29 cellular contexts compared by ENCODE assay signal in genomic region chr6:113646701-113647100, GRCh38.
DNase-seq lines count a peak whose midpoint lies in the region; ATAC-seq and TF ChIP-seq lines count a peak whose summit lies in the region.
"Had no signal": no experiment of that assay in that cellular context is flagged by ENCODE, and none has a peak within 500 bp of the region (broad histone marks: within the 10 kb centered on the region; RNA-seq: fewer than 3 reads in every experiment).

No MANE protein-coding gene starts in this region.

- peak overlapping the region; percentile 36 for H3K4me3 ChIP-seq in GM12865 (ENCODE audit: low read depth, low read length)
- H3K4me3 ChIP-seq: A549, K562, Peyer's patch, SK-N-MC had no signal

- H3K9me3 Mint-ChIP-seq in stimulated activated memory B cell treated with anti-CD40 and anti-IgM and Interleukin-4, amounts not matched to agents 10 μg/mL and 1 μg/mL and 100 μg/mL, for 72 hours = no peaks in the 10 kb centered on the region
- no peaks in the 10 kb centered on the region for H3K9me3 Mint-ChIP-seq in activated CD4-positive, alpha-beta T cell treated with anti-CD3 and anti-CD28 coated beads, Interleukin-2, amount 10 ng/mL, durations not matched to agents 24 days and 14 days
- no peaks in the 10 kb centered on the region for H3K9me3 Mint-ChIP-seq in activated T-cell treated with anti-CD3 and anti-CD28 coated beads, Interleukin-2, amount 50 U/mL, for 4 hours

- peaks cover 85% of the 10 kb centered on the region for H3K4me1 Mint-ChIP-seq in stimulated activated memory B cell treated with anti-CD40 and anti-IgM and Interleukin-4, amounts not matched to agents 10 μg/mL and 1 μg/mL and 100 μg/mL, for 72 hours
- H3K4me1 Mint-ChIP-seq in activated CD4-positive, alpha-beta T cell treated with anti-CD3 and anti-CD28 coated beads, Interleukin-2, amount 10 ng/mL, durations not matched to agents 24 days and 14 days = no peaks in the 10 kb centered on the region
- H3K4me1 Mint-ChIP-seq in activated T-cell treated with anti-CD3 and anti-CD28 coated beads, Interleukin-2, amount 50 U/mL, for 4 hours (ENCODE audit: low read depth) = no peaks in the 10 kb centered on the region
- H3K4me1 Mint-ChIP-seq: CD4-positive, alpha-beta memory T cell had no signal

- H3K27ac ChIP-seq in RWPE1 (peak overlapping the region; percentile 94; the same call in 1 of the 2 replicates), foreskin keratinocyte (peak overlapping the region; percentile 96)
- H3K27ac ChIP-seq: SK-N-MC had no signal

- H3K36me3 Mint-ChIP-seq in stimulated activated memory B cell treated with anti-CD40 and anti-IgM and Interleukin-4, amounts not matched to agents 10 μg/mL and 1 μg/mL and 100 μg/mL, for 72 hours = no peaks in the 10 kb centered on the region
- H3K36me3 Mint-ChIP-seq in activated CD4-positive, alpha-beta T cell treated with anti-CD3 and anti-CD28 coated beads, Interleukin-2, amount 10 ng/mL, durations not matched to agents 24 days and 14 days (ENCODE audit: low read depth) = no peaks in the 10 kb centered on the region
- H3K36me3 Mint-ChIP-seq in activated T-cell treated with anti-CD3 and anti-CD28 coated beads, Interleukin-2, amount 50 U/mL, for 4 hours (ENCODE audit: insufficient read depth) = no peaks in the 10 kb centered on the region
- H3K36me3 Mint-ChIP-seq: CD4-positive, alpha-beta memory T cell had no signal

- no peaks in the 10 kb centered on the region for H3K27me3 Mint-ChIP-seq in stimulated activated memory B cell treated with anti-CD40 and anti-IgM and Interleukin-4, amounts not matched to agents 10 μg/mL and 1 μg/mL and 100 μg/mL, for 72 hours
- peaks cover 4% of the 10 kb centered on the region for H3K27me3 Mint-ChIP-seq in activated CD4-positive, alpha-beta T cell treated with anti-CD3 and anti-CD28 coated beads, Interleukin-2, amount 10 ng/mL, durations not matched to agents 24 days and 14 days
- H3K27me3 Mint-ChIP-seq in activated T-cell treated with anti-CD3 and anti-CD28 coated beads, Interleukin-2, amount 50 U/mL, for 4 hours (ENCODE audit: low read depth) = peaks cover 6% of the 10 kb centered on the region

- peak overlapping the region; percentile 93 for H3K27ac Mint-ChIP-seq in stimulated activated memory B cell treated with anti-CD40 and anti-IgM and Interleukin-4, amounts not matched to agents 10 μg/mL and 1 μg/mL and 100 μg/mL, for 72 hours
- H3K27ac Mint-ChIP-seq in activated CD4-positive, alpha-beta T cell treated with anti-CD3 and anti-CD28 coated beads, Interleukin-2, amount 10 ng/mL, durations not matched to agents 24 days and 14 days = no peak overlapping the region
- H3K27ac Mint-ChIP-seq: CD4-positive, alpha-beta memory T cell had no signal

- peak overlapping the region; percentile 40 for H3K4me3 Mint-ChIP-seq in stimulated activated memory B cell treated with anti-CD40 and anti-IgM and Interleukin-4, amounts not matched to agents 10 μg/mL and 1 μg/mL and 100 μg/mL, for 72 hours
- no peak overlapping the region for H3K4me3 Mint-ChIP-seq in activated CD4-positive, alpha-beta T cell treated with anti-CD3 and anti-CD28 coated beads, Interleukin-2, amount 10 ng/mL, durations not matched to agents 24 days and 14 days
- no peak overlapping the region for H3K4me3 Mint-ChIP-seq in activated T-cell treated with anti-CD3 and anti-CD28 coated beads, Interleukin-2, amount 50 U/mL, for 4 hours
- H3K4me3 Mint-ChIP-seq: CD4-positive, alpha-beta memory T cell had no signal

- CTCF ChIA-PET in RWPE1 (lab: Yijun Ruan, JAX) = no interaction called here

- peaks cover 32% of the 10 kb centered on the region for H3K4me1 ChIP-seq in foreskin keratinocyte

- intact Hi-C loops in activated CD4-positive, alpha-beta T cell treated with anti-CD3 and anti-CD28 coated beads, Interleukin-2, amount 10 ng/mL, durations not matched to agents 24 days and 14 days (cut with micrococcal nuclease) = no loop called here

- POLR2A ChIA-PET in RWPE1 (lab: Yijun Ruan, JAX; ENCODE audit: low non-redundant PET) = no interaction called here

- H3K27me3 ChIP-seq in foreskin keratinocyte = peaks cover 9% of the 10 kb centered on the region
- H3K27me3 ChIP-seq: Peyer's patch had no signal

- DNase-seq in GM12865 (ENCODE audit: low read depth) (no peak), RWPE1 (ENCODE audit: low spot score) (no peak), foreskin keratinocyte (no peak), occipital lobe (lab: John Stamatoyannopoulos, UW) (no peak)
- DNase-seq in activated CD4-positive, alpha-beta T cell treated with anti-CD3 and anti-CD28 coated beads, Interleukin-2, amount 10 ng/mL, durations not matched to agents 24 days and 14 days = no peak
- DNase-seq in activated T-cell treated with anti-CD3 and anti-CD28 coated beads, Interleukin-2, amount 50 U/mL, for 4 hours = no peak
- DNase-seq: AML-193; C1 segment of cervical spinal cord; CD4-positive, alpha-beta memory T cell; COR-L47; GOT3; HCEC 1CT; Kasumi-1; NCI-H1105 treated with DMSO at 0.1 percent for 48 hours; NCI-H146; NCI-H1930; NCI-H446 treated with DMSO at 0.1 percent for 48 hours; NCI-H526; NCI-H82; NK-92 treated with Interleukin-12 subunit alpha and Interleukin-12 subunit beta, amount 100 ng/mL, for 24 hours; SIG-M5; SW 1271 had no signal

- no peak for TF ChIP-seq CTCF in GM12865 (IDR thresholded peaks at IDR 0.05; ENCODE audit: insufficient read depth, low read depth, low read length, missing control alignments)
- no peak for TF ChIP-seq CTCF in RWPE1 (conservative IDR thresholded peaks at IDR 0.05; ENCODE audit: low read depth)
- no peak for TF ChIP-seq CTCF in foreskin keratinocyte (conservative IDR thresholded peaks at IDR 0.05)

- no peak for ATAC-seq in foreskin keratinocyte
- no peak for ATAC-seq in stimulated activated memory B cell treated with anti-CD40 and anti-IgM and Interleukin-4, amounts not matched to agents 10 μg/mL and 1 μg/mL and 100 μg/mL, for 72 hours
- ATAC-seq in HG02852 (IDR thresholded peaks at IDR 0.05; ENCODE audit: unreplicated experiment) = no peak
- ATAC-seq in activated T-cell treated with anti-CD3 and anti-CD28 coated beads, Interleukin-2, amount 50 U/mL, for 4 hours = no peak
- ATAC-seq: A549, HepG2, K562 had no signal
